In genomic region chr9:16652511-16653101, GRCh38 we compare ENCODE assay signal across 1 cellular context.
A peak's percentile ranks its signal among the peaks of the same experiment; 100 is the strongest.
TF ChIP-seq lines count a peak whose summit lies in the region.

No MANE protein-coding gene starts in this region.

TF ChIP-seq in HEK293, 187 proteins besides CTCF, POLR2A, EP300 and RAD21 (continued from another document):
- TF ChIP-seq PRDM6 (tag by site-specific recombination; IDR thresholded peaks at IDR 0.05): peak; percentile 72
- no peak for TF ChIP-seq ZIC2 (tag by site-specific recombination; IDR thresholded peaks at IDR 0.05)
- TF ChIP-seq ZNF558 (tag by site-specific recombination; IDR thresholded peaks at IDR 0.05): no peak
- TF ChIP-seq ZNF518A (tag by site-specific recombination; conservative IDR thresholded peaks at IDR 0.05; ENCODE audit: low read depth): no peak
- TF ChIP-seq ZNF132 (tag by site-specific recombination; IDR thresholded peaks at IDR 0.05; ENCODE audit: borderline replicate concordance): no peak
- 0 out of 2 replicates have a peak, but pooled peaks have one; percentile 29 for TF ChIP-seq ZFP69B (tag by site-specific recombination; IDR thresholded peaks at IDR 0.05)
- TF ChIP-seq ZNF48 (tag by site-specific recombination; IDR thresholded peaks at IDR 0.05): no peak
